In the genomic region with DNA sequence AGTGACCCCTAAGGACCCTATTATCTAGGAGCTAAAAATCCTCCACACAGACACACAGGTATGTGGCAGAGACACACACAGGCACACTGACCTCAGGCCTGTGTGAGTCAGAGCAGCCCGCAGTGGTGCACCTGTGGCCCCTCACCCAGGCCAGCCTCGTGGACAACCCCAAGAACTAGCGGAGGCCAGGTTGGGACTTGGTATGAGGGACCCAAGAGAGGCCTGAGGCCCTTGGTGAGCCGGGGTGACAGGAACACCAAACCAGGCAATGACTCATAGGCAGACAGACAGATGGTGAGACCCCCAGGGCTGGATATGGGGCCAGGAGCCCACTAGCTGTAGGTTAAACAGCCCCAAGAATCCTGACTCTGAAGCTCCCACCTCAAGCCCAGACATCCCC, we compare ENCODE assay signal across 17 cellular contexts. TPM values are rescaled to one million over a fixed set of nuclear protein-coding genes. Genes with fewer than 3 reads are reported as not detected.
DNase-seq lines count a peak whose midpoint lies in the region; ATAC-seq lines count a peak whose summit lies in the region.
"Had no signal": no experiment of that assay in that cellular context is flagged by ENCODE, and none has a peak within 500 bp of the region (broad histone marks: within the 10 kb centered on the region; RNA-seq: fewer than 3 reads in every experiment).

No MANE protein-coding gene starts in this region.

- no peaks in the 10 kb centered on the region for H3K27me3 Mint-ChIP-seq in T-helper 2 cell treated with Interferon-gamma antibody and Interleukin-4, amounts not matched to agents 5 μg/mL and 100 μg/mL, for 36 hours (ENCODE audit: low read depth)
- no peaks in the 10 kb centered on the region for H3K27me3 Mint-ChIP-seq in stimulated activated naive CD8-positive, alpha-beta T cell treated with anti-CD3 and anti-CD28 coated beads, Interleukin-15, amount 100 ng/mL, for 72 hours
- no peaks in the 10 kb centered on the region for H3K27me3 Mint-ChIP-seq in activated T-helper 2 cell treated with anti-CD3 and anti-CD28 coated beads, Interferon-gamma antibody, Interleukin-2, Interleukin-4, amounts not matched to agents 10 μg/mL and 5 μg/mL and 100 μg/mL, durations not matched to agents 14 hours and 24 hours and 36 hours (ENCODE audit: low read depth)

- intact Hi-C loops in activated T-helper 2 cell treated with anti-CD3 and anti-CD28 coated beads, Interferon-gamma antibody, Interleukin-2, Interleukin-4, amounts not matched to agents 10 μg/mL and 5 μg/mL and 100 μg/mL, durations not matched to agents 14 hours and 24 hours and 36 hours (cut with micrococcal nuclease): no loop called here

- no peak for ATAC-seq in stimulated activated naive CD8-positive, alpha-beta T cell treated with anti-CD3 and anti-CD28 coated beads, Interleukin-15, amount 100 ng/mL, for 72 hours
- no peak for ATAC-seq in stimulated activated naive CD8-positive, alpha-beta T cell treated with anti-CD3 and anti-CD28 coated beads, Interleukin-15, Interleukin-2, amounts not matched to agents 100 U/mL and 50 U/mL, for 24 hours
- ATAC-seq in stimulated activated effector memory CD8-positive, alpha-beta T cell treated with anti-CD3 and anti-CD28 coated beads, Interleukin-12 subunit alpha, Interleukin-12 subunit beta, amount 100 ng/mL, for 72 hours: no peak
- no peak for ATAC-seq in GM21526 (IDR thresholded peaks at IDR 0.05; ENCODE audit: low FRiP score, unreplicated experiment)
- ATAC-seq: GM23338, PC-3 had no signal

- H3K4me1 Mint-ChIP-seq in T-helper 2 cell treated with Interferon-gamma antibody and Interleukin-4, amounts not matched to agents 5 μg/mL and 100 μg/mL, for 36 hours (ENCODE audit: low read depth): peaks cover 53% of the 10 kb centered on the region
- H3K4me1 Mint-ChIP-seq in stimulated activated naive CD8-positive, alpha-beta T cell treated with anti-CD3 and anti-CD28 coated beads, Interleukin-15, amount 100 ng/mL, for 72 hours: peaks cover 45% of the 10 kb centered on the region
- H3K4me1 Mint-ChIP-seq in activated T-helper 2 cell treated with anti-CD3 and anti-CD28 coated beads, Interferon-gamma antibody, Interleukin-2, Interleukin-4, amounts not matched to agents 10 μg/mL and 5 μg/mL and 100 μg/mL, durations not matched to agents 14 hours and 24 hours and 36 hours (ENCODE audit: low read depth): peaks cover 35% of the 10 kb centered on the region
- peaks cover 37% of the 10 kb centered on the region for H3K4me1 Mint-ChIP-seq in stimulated activated effector memory CD8-positive, alpha-beta T cell treated with anti-CD3 and anti-CD28 coated beads, Interleukin-12 subunit alpha, Interleukin-12 subunit beta, amount 100 ng/mL, for 72 hours

- peaks cover 32% of the 10 kb centered on the region for H3K36me3 Mint-ChIP-seq in T-helper 2 cell treated with Interferon-gamma antibody and Interleukin-4, amounts not matched to agents 5 μg/mL and 100 μg/mL, for 36 hours (ENCODE audit: low read depth)
- H3K36me3 Mint-ChIP-seq in activated T-helper 2 cell treated with anti-CD3 and anti-CD28 coated beads, Interferon-gamma antibody, Interleukin-2, Interleukin-4, amounts not matched to agents 10 μg/mL and 5 μg/mL and 100 μg/mL, durations not matched to agents 14 hours and 24 hours and 36 hours (ENCODE audit: low read depth): peaks cover 9% of the 10 kb centered on the region
- no peaks in the 10 kb centered on the region for H3K36me3 Mint-ChIP-seq in stimulated activated effector memory CD8-positive, alpha-beta T cell treated with anti-CD3 and anti-CD28 coated beads, Interleukin-12 subunit alpha, Interleukin-12 subunit beta, amount 100 ng/mL, for 72 hours

- no peaks in the 10 kb centered on the region for H3K9me3 Mint-ChIP-seq in T-helper 2 cell treated with Interferon-gamma antibody and Interleukin-4, amounts not matched to agents 5 μg/mL and 100 μg/mL, for 36 hours
- H3K9me3 Mint-ChIP-seq in stimulated activated naive CD8-positive, alpha-beta T cell treated with anti-CD3 and anti-CD28 coated beads, Interleukin-15, amount 100 ng/mL, for 72 hours: no peaks in the 10 kb centered on the region
- no peaks in the 10 kb centered on the region for H3K9me3 Mint-ChIP-seq in activated T-helper 2 cell treated with anti-CD3 and anti-CD28 coated beads, Interferon-gamma antibody, Interleukin-2, Interleukin-4, amounts not matched to agents 10 μg/mL and 5 μg/mL and 100 μg/mL, durations not matched to agents 14 hours and 24 hours and 36 hours
- H3K9me3 Mint-ChIP-seq in stimulated activated effector memory CD8-positive, alpha-beta T cell treated with anti-CD3 and anti-CD28 coated beads, Interleukin-12 subunit alpha, Interleukin-12 subunit beta, amount 100 ng/mL, for 72 hours: no peaks in the 10 kb centered on the region
- H3K9me3 Mint-ChIP-seq: CD8-positive, alpha-beta memory T cell; GM23338 had no signal

- peak overlapping the region; percentile 67 for H3K4me3 Mint-ChIP-seq in T-helper 2 cell treated with Interferon-gamma antibody and Interleukin-4, amounts not matched to agents 5 μg/mL and 100 μg/mL, for 36 hours
- no peak overlapping the region for H3K4me3 Mint-ChIP-seq in stimulated activated naive CD8-positive, alpha-beta T cell treated with anti-CD3 and anti-CD28 coated beads, Interleukin-15, amount 100 ng/mL, for 72 hours
- H3K4me3 Mint-ChIP-seq in activated T-helper 2 cell treated with anti-CD3 and anti-CD28 coated beads, Interferon-gamma antibody, Interleukin-2, Interleukin-4, amounts not matched to agents 10 μg/mL and 5 μg/mL and 100 μg/mL, durations not matched to agents 14 hours and 24 hours and 36 hours (ENCODE audit: low read depth): no peak overlapping the region
- H3K4me3 Mint-ChIP-seq in stimulated activated effector memory CD8-positive, alpha-beta T cell treated with anti-CD3 and anti-CD28 coated beads, Interleukin-12 subunit alpha, Interleukin-12 subunit beta, amount 100 ng/mL, for 72 hours: no peak overlapping the region
- H3K4me3 Mint-ChIP-seq: GM23338 had no signal

- H3K27ac Mint-ChIP-seq in T-helper 2 cell treated with Interferon-gamma antibody and Interleukin-4, amounts not matched to agents 5 μg/mL and 100 μg/mL, for 36 hours: peak overlapping the region; percentile 77
- peak overlapping the region; percentile 72 to 85 for H3K27ac Mint-ChIP-seq in stimulated activated naive CD8-positive, alpha-beta T cell treated with anti-CD3 and anti-CD28 coated beads, Interleukin-15, amount 100 ng/mL, for 72 hours
- peak overlapping the region; percentile 66 for H3K27ac Mint-ChIP-seq in activated T-helper 2 cell treated with anti-CD3 and anti-CD28 coated beads, Interferon-gamma antibody, Interleukin-2, Interleukin-4, amounts not matched to agents 10 μg/mL and 5 μg/mL and 100 μg/mL, durations not matched to agents 14 hours and 24 hours and 36 hours
- H3K27ac Mint-ChIP-seq in stimulated activated effector memory CD8-positive, alpha-beta T cell treated with anti-CD3 and anti-CD28 coated beads, Interleukin-12 subunit alpha, Interleukin-12 subunit beta, amount 100 ng/mL, for 72 hours: peak overlapping the region; percentile 68
- H3K27ac Mint-ChIP-seq: GM23338 had no signal

- no peak for DNase-seq in T-helper 2 cell treated with Interferon-gamma antibody and Interleukin-4, amounts not matched to agents 5 μg/mL and 100 μg/mL, for 36 hours (ENCODE audit: low spot score)
- no peak for DNase-seq in T-helper 2 cell
- DNase-seq in stimulated activated naive CD8-positive, alpha-beta T cell treated with anti-CD3 and anti-CD28 coated beads, Interleukin-15, amount 100 ng/mL, for 72 hours: no peak
- DNase-seq in stimulated activated naive CD8-positive, alpha-beta T cell treated with anti-CD3 and anti-CD28 coated beads, Interleukin-15, Interleukin-2, amounts not matched to agents 100 U/mL and 50 U/mL, for 24 hours: no peak
- no peak for DNase-seq in activated T-helper 2 cell treated with anti-CD3 and anti-CD28 coated beads, Interferon-gamma antibody, Interleukin-2, Interleukin-4, amounts not matched to agents 10 μg/mL and 5 μg/mL and 100 μg/mL, durations not matched to agents 14 hours and 24 hours and 36 hours (ENCODE audit: low spot score)
- no peak for DNase-seq in stimulated activated effector memory CD8-positive, alpha-beta T cell treated with anti-CD3 and anti-CD28 coated beads, Interleukin-12 subunit alpha, Interleukin-12 subunit beta, amount 100 ng/mL, for 72 hours (ENCODE audit: low spot score in 2 of 2)
- no peak for DNase-seq in NCI-H345 treated with DMSO at 0.1 percent for 48 hours (lab: John Stamatoyannopoulos, UW; ENCODE audit: unreplicated experiment)
- DNase-seq: 8988T; CD8-positive, alpha-beta memory T cell; DMS79; NCI-H1436; NCI-H2029; NCI-H2171; NCI-H774; PC-3 had no signal

RNA-seq across cellular contexts. Expression of a gene that starts 6.0 kb away (rescaled TPM):
- total RNA-seq in activated T-helper 2 cell treated with anti-CD3 and anti-CD28 coated beads, Interferon-gamma antibody, Interleukin-2, Interleukin-4, amounts not matched to agents 10 μg/mL and 5 μg/mL and 100 μg/mL, durations not matched to agents 14 hours and 24 hours and 36 hours: 11.1 TPM in 2 replicates

RNA-seq across cellular contexts. Expression of a gene that starts 16.7 kb away (rescaled TPM):
- total RNA-seq in activated T-helper 2 cell treated with anti-CD3 and anti-CD28 coated beads, Interferon-gamma antibody, Interleukin-2, Interleukin-4, amounts not matched to agents 10 μg/mL and 5 μg/mL and 100 μg/mL, durations not matched to agents 14 hours and 24 hours and 36 hours: 148 and 152 TPM in 2 replicates
- total RNA-seq: GM23338, PC-3 had no signal

RNA-seq across cellular contexts. Expression of a gene that starts 36.8 kb away (rescaled TPM):
- total RNA-seq in activated T-helper 2 cell treated with anti-CD3 and anti-CD28 coated beads, Interferon-gamma antibody, Interleukin-2, Interleukin-4, amounts not matched to agents 10 μg/mL and 5 μg/mL and 100 μg/mL, durations not matched to agents 14 hours and 24 hours and 36 hours: 919 and 932 TPM in 2 replicates

RNA-seq across cellular contexts. Expression of a gene that starts 43.4 kb away (rescaled TPM):
- total RNA-seq in activated T-helper 2 cell treated with anti-CD3 and anti-CD28 coated beads, Interferon-gamma antibody, Interleukin-2, Interleukin-4, amounts not matched to agents 10 μg/mL and 5 μg/mL and 100 μg/mL, durations not matched to agents 14 hours and 24 hours and 36 hours: 26.8 and 29.4 TPM in 2 replicates
